Comparison of ENCODE assay signal across 8 cellular contexts in genomic region chrX:154372612-154373022, GRCh38. TPM values are rescaled to one million over a fixed set of nuclear protein-coding genes. Genes with fewer than 3 reads are reported as not detected.
A peak's percentile ranks its signal among the peaks of the same experiment; 100 is the strongest.
DNase-seq lines count a peak whose midpoint lies in the region; ATAC-seq and TF ChIP-seq lines count a peak whose summit lies in the region.

No MANE protein-coding gene starts in this region.

- H3K36me3 ChIP-seq in CD4-positive, CD25-positive, alpha-beta regulatory T cell (ENCODE audit: control insufficient read depth, insufficient read depth, low read length), result no peaks in the 10 kb centered on the region

- peak overlapping the region; percentile 92 for H3K27ac ChIP-seq in CD4-positive, CD25-positive, alpha-beta regulatory T cell (ENCODE audit: insufficient read depth, low read length, poor library complexity, severe bottlenecking)
- H3K27ac ChIP-seq in foreskin keratinocyte, result no peak overlapping the region

- no peaks in the 10 kb centered on the region for H3K9me3 ChIP-seq in CD4-positive, CD25-positive, alpha-beta regulatory T cell (ENCODE audit: control insufficient read depth in 2 of 2, low read length in 2 of 2)

- in situ Hi-C loops in astrocyte of the cerebellum (cut with HindIII; ENCODE audit: low sequenced_read_pairs), result no loop called here

- no peaks in the 10 kb centered on the region for H3K27me3 ChIP-seq in CD4-positive, CD25-positive, alpha-beta regulatory T cell (ENCODE audit: control insufficient read depth, insufficient read depth, low read length)
- no peaks in the 10 kb centered on the region for H3K27me3 ChIP-seq in foreskin keratinocyte

- H3K4me1 Mint-ChIP-seq in CD4-positive, CD25-positive, alpha-beta regulatory T cell, result peaks cover 0 to 42% (median 7%) of the 10 kb centered on the region in 4 donors
- peaks cover 11% of the 10 kb centered on the region for H3K4me1 Mint-ChIP-seq in HFFc6 (ENCODE audit: low read depth)
- peaks cover 12 to 26% of the 10 kb centered on the region in 2 donors for H3K4me1 Mint-ChIP-seq in natural killer cell treated with Interleukin-12 subunit alpha and Interleukin-12 subunit beta and Interleukin-15 and Interleukin-18, amount 100 ng/mL, for 72 hours (ENCODE audit: low read depth in 2 of 2)

- H3K4me1 ChIP-seq in CD4-positive, CD25-positive, alpha-beta regulatory T cell (ENCODE audit: control insufficient read depth, insufficient read depth, low read length, poor library complexity, severe bottlenecking), result peaks cover 58% of the 10 kb centered on the region
- no peaks in the 10 kb centered on the region for H3K4me1 ChIP-seq in foreskin keratinocyte

- H3K4me3 ChIP-seq in CD4-positive, CD25-positive, alpha-beta regulatory T cell (ENCODE audit: low read depth, low read length), result no peak overlapping the region
- peak overlapping the region; percentile 76 for H3K4me3 ChIP-seq in astrocyte of the cerebellum (ENCODE audit: low read depth, low read length)

- H3K4me3 Mint-ChIP-seq in CD4-positive, CD25-positive, alpha-beta regulatory T cell, result peak overlapping the region; percentile 81 to 100 (median 90)
- peak overlapping the region; percentile 88 for H3K4me3 Mint-ChIP-seq in HFFc6
- peak overlapping the region; percentile 80 for H3K4me3 Mint-ChIP-seq in natural killer cell treated with Interleukin-12 subunit alpha and Interleukin-12 subunit beta and Interleukin-15 and Interleukin-18, amount 100 ng/mL, for 72 hours

- peak overlapping the region; percentile 76 to 85 (median 83) for H3K27ac Mint-ChIP-seq in CD4-positive, CD25-positive, alpha-beta regulatory T cell
- peak overlapping the region; percentile 62 for H3K27ac Mint-ChIP-seq in HFFc6
- peak overlapping the region; percentile 51 to 88 for H3K27ac Mint-ChIP-seq in natural killer cell treated with Interleukin-12 subunit alpha and Interleukin-12 subunit beta and Interleukin-15 and Interleukin-18, amount 100 ng/mL, for 72 hours

- no peak for ATAC-seq in CD4-positive, CD25-positive, alpha-beta regulatory T cell (ENCODE audit: low read depth in 2 of 2)
- ATAC-seq in natural killer cell treated with Interleukin-12 subunit alpha and Interleukin-12 subunit beta and Interleukin-15 and Interleukin-18, amount 100 ng/mL, for 72 hours, result peak in 1 of 2 donors; percentile 18
- ATAC-seq in GM19324 (IDR thresholded peaks at IDR 0.05; ENCODE audit: low FRiP score, unreplicated experiment), result no peak
- no peak for ATAC-seq in foreskin keratinocyte
- ATAC-seq in HG03108 (IDR thresholded peaks at IDR 0.05; ENCODE audit: unreplicated experiment), result no peak

- no peaks in the 10 kb centered on the region for H3K36me3 Mint-ChIP-seq in CD4-positive, CD25-positive, alpha-beta regulatory T cell
- H3K36me3 Mint-ChIP-seq in HFFc6 (ENCODE audit: low read depth), result peaks cover 8% of the 10 kb centered on the region
- no peaks in the 10 kb centered on the region for H3K36me3 Mint-ChIP-seq in natural killer cell treated with Interleukin-12 subunit alpha and Interleukin-12 subunit beta and Interleukin-15 and Interleukin-18, amount 100 ng/mL, for 72 hours

- TF ChIP-seq CTCF in HFFc6 (IDR thresholded peaks at IDR 0.05) (no peak), astrocyte of the cerebellum (IDR thresholded peaks at IDR 0.05; ENCODE audit: low read depth, low read length, missing control alignments) (no peak), foreskin keratinocyte (conservative IDR thresholded peaks at IDR 0.05) (no peak)

- peaks cover 0 to 2% (median 0%) of the 10 kb centered on the region in 7 donors for H3K9me3 Mint-ChIP-seq in CD4-positive, CD25-positive, alpha-beta regulatory T cell
- H3K9me3 Mint-ChIP-seq in HFFc6, result 0 out of 2 replicates have a peak, but pooled peaks cover 4% of the 10 kb centered on the region
- no peaks in the 10 kb centered on the region for H3K9me3 Mint-ChIP-seq in natural killer cell treated with Interleukin-12 subunit alpha and Interleukin-12 subunit beta and Interleukin-15 and Interleukin-18, amount 100 ng/mL, for 72 hours

- DNase-seq in CD4-positive, CD25-positive, alpha-beta regulatory T cell, result peak in 2 of 3 donors; percentile 40 to 80
- DNase-seq in HFFc6 (peak; percentile 39), astrocyte of the cerebellum (ENCODE audit: low read depth) (no peak), foreskin keratinocyte (no peak), NCI-H2196 (lab: John Stamatoyannopoulos, UW; ENCODE audit: unreplicated experiment) (no peak)
- no peak for DNase-seq in natural killer cell treated with Interleukin-12 subunit alpha and Interleukin-12 subunit beta and Interleukin-15 and Interleukin-18, amount 100 ng/mL, for 72 hours (ENCODE audit: low spot score)

- H3K27me3 Mint-ChIP-seq in CD4-positive, CD25-positive, alpha-beta regulatory T cell, result peaks cover 8% of the 10 kb centered on the region
- H3K27me3 Mint-ChIP-seq in HFFc6 (ENCODE audit: insufficient read depth), result peaks cover 11% of the 10 kb centered on the region
- H3K27me3 Mint-ChIP-seq in natural killer cell treated with Interleukin-12 subunit alpha and Interleukin-12 subunit beta and Interleukin-15 and Interleukin-18, amount 100 ng/mL, for 72 hours, result no peaks in the 10 kb centered on the region

RNA-seq across cellular contexts. Expression of gene FLNA, which starts 1.8 kb away (rescaled TPM):
- 1,918 TPM for total RNA-seq in CD4-positive, CD25-positive, alpha-beta regulatory T cell
- polyA plus RNA-seq in CD4-positive, CD25-positive, alpha-beta regulatory T cell, result 100 to 1,000 TPM; 219 to 283 (median 250) TPM
- total RNA-seq in HFFc6 (2021; fragmentation: NEBNext Ultra II Directional; extraction: Animal tissue kit (Norgen Biotek cat#: 25700)), result 1,000 to 10,000 TPM; 2,260 to 2,886 (median 2,666) TPM
- 100 to 1,000 TPM; 574 to 727 TPM for total RNA-seq in natural killer cell treated with Interleukin-12 subunit alpha and Interleukin-12 subunit beta and Interleukin-15 and Interleukin-18, amount 100 ng/mL, for 72 hours
- 1,667 and 1,680 TPM in 2 replicates for total RNA-seq in foreskin keratinocyte
- 1,552 and 1,648 TPM in 2 replicates for polyA plus RNA-seq in foreskin keratinocyte

RNA-seq across cellular contexts. Expression of gene EMD, which starts 6.5 kb away (rescaled TPM):
- 133 TPM for total RNA-seq in CD4-positive, CD25-positive, alpha-beta regulatory T cell
- polyA plus RNA-seq in CD4-positive, CD25-positive, alpha-beta regulatory T cell, result 10 to 100 TPM; 31.8 to 44.0 (median 34.6) TPM
- total RNA-seq in HFFc6 (2021; fragmentation: NEBNext Ultra II Directional; extraction: Animal tissue kit (Norgen Biotek cat#: 25700)), result 100 to 1,000 TPM in 4 of 6 experiments, 10 to 100 TPM in 2; 84.8 to 119 (median 108) TPM
- 10 to 100 TPM; 49.2 to 61.9 TPM for total RNA-seq in natural killer cell treated with Interleukin-12 subunit alpha and Interleukin-12 subunit beta and Interleukin-15 and Interleukin-18, amount 100 ng/mL, for 72 hours
- total RNA-seq in foreskin keratinocyte, result 45.8 and 48.5 TPM in 2 replicates
- polyA plus RNA-seq in foreskin keratinocyte, result 121 and 128 TPM in 2 replicates

RNA-seq across cellular contexts. Expression of gene RPL10, which starts 25.6 kb away (rescaled TPM):
- total RNA-seq in CD4-positive, CD25-positive, alpha-beta regulatory T cell, result 4,192 TPM
- 1,000 to 10,000 TPM; 3,877 to 6,073 (median 4,905) TPM for polyA plus RNA-seq in CD4-positive, CD25-positive, alpha-beta regulatory T cell
- total RNA-seq in HFFc6 (2021; fragmentation: NEBNext Ultra II Directional; extraction: Animal tissue kit (Norgen Biotek cat#: 25700)), result 1,000 to 10,000 TPM; 1,764 to 1,978 (median 1,934) TPM
- total RNA-seq in natural killer cell treated with Interleukin-12 subunit alpha and Interleukin-12 subunit beta and Interleukin-15 and Interleukin-18, amount 100 ng/mL, for 72 hours, result 1,000 to 10,000 TPM; 1,953 to 2,194 TPM
- total RNA-seq in foreskin keratinocyte, result 2,470 and 2,821 TPM in 2 replicates
- polyA plus RNA-seq in foreskin keratinocyte, result 4,650 and 4,901 TPM in 2 replicates

RNA-seq across cellular contexts. Expression of gene DNASE1L1, which starts 36.4 kb away (rescaled TPM):
- total RNA-seq in CD4-positive, CD25-positive, alpha-beta regulatory T cell, result 29.7 TPM
- polyA plus RNA-seq in CD4-positive, CD25-positive, alpha-beta regulatory T cell, result 10 to 100 TPM; 12.2 to 23.1 (median 19.1) TPM
- total RNA-seq in HFFc6 (2021; fragmentation: NEBNext Ultra II Directional; extraction: Animal tissue kit (Norgen Biotek cat#: 25700)), result 10 to 100 TPM; 74.8 to 96.3 (median 87.4) TPM
- 10 to 100 TPM; 12.4 to 14.6 TPM for total RNA-seq in natural killer cell treated with Interleukin-12 subunit alpha and Interleukin-12 subunit beta and Interleukin-15 and Interleukin-18, amount 100 ng/mL, for 72 hours
- total RNA-seq in foreskin keratinocyte, result 22.3 and 26.9 TPM in 2 replicates
- 19.0 and 21.7 TPM in 2 replicates for polyA plus RNA-seq in foreskin keratinocyte

RNA-seq across cellular contexts. Expression of gene TAFAZZIN, which starts 38.7 kb away (rescaled TPM):
- total RNA-seq in CD4-positive, CD25-positive, alpha-beta regulatory T cell, result 84.2 TPM
- 10 to 100 TPM; 28.4 to 37.7 (median 34.3) TPM for polyA plus RNA-seq in CD4-positive, CD25-positive, alpha-beta regulatory T cell
- 10 to 100 TPM; 13.0 to 17.3 (median 15.1) TPM for total RNA-seq in HFFc6 (2021; fragmentation: NEBNext Ultra II Directional; extraction: Animal tissue kit (Norgen Biotek cat#: 25700))
- 10 to 100 TPM; 47.4 to 73.7 TPM for total RNA-seq in natural killer cell treated with Interleukin-12 subunit alpha and Interleukin-12 subunit beta and Interleukin-15 and Interleukin-18, amount 100 ng/mL, for 72 hours
- total RNA-seq in foreskin keratinocyte, result 26.5 and 31.9 TPM in 2 replicates
- 36.2 and 36.4 TPM in 2 replicates for polyA plus RNA-seq in foreskin keratinocyte

Comparison
In these comparisons a context has a peak if more than half of its experiments do, and no peak if none do; other contexts are left out.
1. DNase-seq: peak in CD4-positive, CD25-positive, alpha-beta regulatory T cell (2 of 3) and HFFc6 (single experiment); none in astrocyte of the cerebellum (single experiment), natural killer cell treated with Interleukin-12 subunit alpha and Interleukin-12 subunit beta and Interleukin-15 and Interleukin-18, amount 100 ng/mL, for 72 hours (single experiment), foreskin keratinocyte (0 of 2) and NCI-H2196 (single experiment).
2. Peak in every context shown above with its lines, with median percentiles within 50 percentile points of each other: H3K27ac Mint-ChIP-seq and H3K4me3 Mint-ChIP-seq.